Comparison of ENCODE assay signal across 1 cellular context in the genomic region with DNA sequence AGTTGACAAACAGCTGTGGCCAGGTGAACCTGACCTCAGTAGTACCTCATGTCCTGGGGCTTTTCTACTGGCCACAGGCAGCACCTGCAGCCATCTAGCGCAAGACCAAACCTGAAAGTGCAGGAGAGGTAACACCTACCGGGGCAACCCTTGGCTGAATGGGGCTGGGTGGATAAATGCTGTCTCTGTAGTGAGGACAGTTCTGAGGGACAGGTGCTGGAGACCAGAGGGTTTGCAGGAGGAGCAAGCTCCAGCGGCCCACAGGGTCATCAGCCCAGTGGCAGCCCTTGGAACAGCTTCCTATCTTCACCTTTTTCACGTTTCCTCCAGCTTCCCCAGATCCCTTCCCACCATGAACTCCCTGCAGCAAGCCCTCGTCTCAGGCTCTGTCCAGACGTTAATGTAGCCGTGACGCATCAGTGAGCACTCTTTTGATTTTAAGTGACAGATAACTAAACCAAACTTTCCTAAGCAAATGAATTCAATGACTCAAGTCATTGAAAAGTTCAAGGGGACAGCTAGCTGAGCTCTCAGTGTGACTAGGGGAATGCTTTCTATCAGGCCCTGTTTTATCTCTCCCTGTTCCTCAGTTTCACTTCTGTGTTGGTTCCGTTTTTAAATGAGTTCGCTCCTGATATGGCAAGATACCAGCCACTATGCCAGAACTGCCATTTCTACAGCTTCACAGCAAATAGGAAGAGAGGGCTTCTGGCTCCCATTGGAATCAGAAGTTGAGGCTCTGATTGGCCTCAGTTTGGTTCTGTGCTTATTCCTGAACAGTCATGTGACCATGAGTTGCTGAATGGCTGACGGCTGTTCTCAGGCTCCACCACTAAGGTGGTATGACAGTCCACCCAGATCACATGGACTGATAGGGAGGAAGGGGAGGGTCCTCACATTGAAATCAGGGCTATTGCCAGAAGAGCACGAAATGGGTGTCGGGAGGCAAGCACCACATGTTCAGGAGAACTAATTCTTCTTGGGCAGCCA.
TF ChIP-seq lines count a peak whose summit lies in the region.

No MANE protein-coding gene starts in this region.

TF ChIP-seq in GM23338, 12 proteins besides CTCF, POLR2A, EP300 and RAD21 (continued from another document):
- TF ChIP-seq, protein P1, sequence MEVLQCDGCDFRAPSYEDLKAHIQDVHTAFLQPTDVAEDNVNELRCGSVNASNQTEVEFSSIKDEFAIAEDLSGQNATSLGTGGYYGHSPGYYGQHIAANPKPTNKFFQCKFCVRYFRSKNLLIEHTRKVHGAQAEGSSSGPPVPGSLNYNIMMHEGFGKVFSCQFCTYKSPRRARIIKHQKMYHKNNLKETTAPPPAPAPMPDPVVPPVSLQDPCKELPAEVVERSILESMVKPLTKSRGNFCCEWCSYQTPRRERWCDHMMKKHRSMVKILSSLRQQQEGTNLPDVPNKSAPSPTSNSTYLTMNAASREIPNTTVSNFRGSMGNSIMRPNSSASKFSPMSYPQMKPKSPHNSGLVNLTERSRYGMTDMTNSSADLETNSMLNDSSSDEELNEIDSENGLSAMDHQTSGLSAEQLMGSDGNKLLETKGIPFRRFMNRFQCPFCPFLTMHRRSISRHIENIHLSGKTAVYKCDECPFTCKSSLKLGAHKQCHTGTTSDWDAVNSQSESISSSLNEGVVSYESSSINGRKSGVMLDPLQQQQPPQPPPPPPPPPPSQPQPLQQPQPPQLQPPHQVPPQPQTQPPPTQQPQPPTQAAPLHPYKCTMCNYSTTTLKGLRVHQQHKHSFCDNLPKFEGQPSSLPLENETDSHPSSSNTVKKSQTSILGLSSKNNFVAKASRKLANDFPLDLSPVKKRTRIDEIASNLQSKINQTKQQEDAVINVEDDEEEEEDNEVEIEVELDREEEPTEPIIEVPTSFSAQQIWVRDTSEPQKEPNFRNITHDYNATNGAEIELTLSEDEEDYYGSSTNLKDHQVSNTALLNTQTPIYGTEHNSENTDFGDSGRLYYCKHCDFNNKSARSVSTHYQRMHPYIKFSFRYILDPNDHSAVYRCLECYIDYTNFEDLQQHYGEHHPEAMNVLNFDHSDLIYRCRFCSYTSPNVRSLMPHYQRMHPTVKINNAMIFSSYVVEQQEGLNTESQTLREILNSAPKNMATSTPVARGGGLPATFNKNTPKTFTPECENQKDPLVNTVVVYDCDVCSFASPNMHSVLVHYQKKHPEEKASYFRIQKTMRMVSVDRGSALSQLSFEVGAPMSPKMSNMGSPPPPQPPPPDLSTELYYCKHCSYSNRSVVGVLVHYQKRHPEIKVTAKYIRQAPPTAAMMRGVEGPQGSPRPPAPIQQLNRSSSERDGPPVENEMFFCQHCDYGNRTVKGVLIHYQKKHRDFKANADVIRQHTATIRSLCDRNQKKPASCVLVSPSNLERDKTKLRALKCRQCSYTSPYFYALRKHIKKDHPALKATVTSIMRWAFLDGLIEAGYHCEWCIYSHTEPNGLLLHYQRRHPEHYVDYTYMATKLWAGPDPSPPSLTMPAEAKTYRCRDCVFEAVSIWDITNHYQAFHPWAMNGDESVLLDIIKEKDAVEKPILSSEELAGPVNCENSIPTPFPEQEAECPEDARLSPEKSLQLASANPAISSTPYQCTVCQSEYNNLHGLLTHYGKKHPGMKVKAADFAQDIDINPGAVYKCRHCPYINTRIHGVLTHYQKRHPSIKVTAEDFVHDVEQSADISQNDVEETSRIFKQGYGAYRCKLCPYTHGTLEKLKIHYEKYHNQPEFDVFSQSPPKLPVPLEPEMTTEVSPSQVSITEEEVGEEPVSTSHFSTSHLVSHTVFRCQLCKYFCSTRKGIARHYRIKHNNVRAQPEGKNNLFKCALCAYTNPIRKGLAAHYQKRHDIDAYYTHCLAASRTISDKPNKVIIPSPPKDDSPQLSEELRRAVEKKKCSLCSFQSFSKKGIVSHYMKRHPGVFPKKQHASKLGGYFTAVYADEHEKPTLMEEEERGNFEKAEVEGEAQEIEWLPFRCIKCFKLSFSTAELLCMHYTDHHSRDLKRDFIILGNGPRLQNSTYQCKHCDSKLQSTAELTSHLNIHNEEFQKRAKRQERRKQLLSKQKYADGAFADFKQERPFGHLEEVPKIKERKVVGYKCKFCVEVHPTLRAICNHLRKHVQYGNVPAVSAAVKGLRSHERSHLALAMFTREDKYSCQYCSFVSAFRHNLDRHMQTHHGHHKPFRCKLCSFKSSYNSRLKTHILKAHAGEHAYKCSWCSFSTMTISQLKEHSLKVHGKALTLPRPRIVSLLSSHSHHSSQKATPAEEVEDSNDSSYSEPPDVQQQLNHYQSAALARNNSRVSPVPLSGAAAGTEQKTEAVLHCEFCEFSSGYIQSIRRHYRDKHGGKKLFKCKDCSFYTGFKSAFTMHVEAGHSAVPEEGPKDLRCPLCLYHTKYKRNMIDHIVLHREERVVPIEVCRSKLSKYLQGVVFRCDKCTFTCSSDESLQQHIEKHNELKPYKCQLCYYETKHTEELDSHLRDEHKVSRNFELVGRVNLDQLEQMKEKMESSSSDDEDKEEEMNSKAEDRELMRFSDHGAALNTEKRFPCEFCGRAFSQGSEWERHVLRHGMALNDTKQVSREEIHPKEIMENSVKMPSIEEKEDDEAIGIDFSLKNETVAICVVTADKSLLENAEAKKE (CRISPR knock-in tag; IDR thresholded peaks at IDR 0.05): no peak
- no peak for TF ChIP-seq JUNB (IDR thresholded peaks at IDR 0.05; ENCODE audit: unreplicated experiment)
- TF ChIP-seq EZH2phosphoT487 (IDR thresholded peaks at IDR 0.05; ENCODE audit: unreplicated experiment): no peak
- no peak for TF ChIP-seq EZH2 (IDR thresholded peaks at IDR 0.05; ENCODE audit: low read depth, unreplicated experiment)
- TF ChIP-seq CREB1 (CRISPR knock-in tag; IDR thresholded peaks at IDR 0.05; ENCODE audit: low read depth): no peak
- no peak for TF ChIP-seq STAT1 (IDR thresholded peaks at IDR 0.05; ENCODE audit: unreplicated experiment)
- TF ChIP-seq, protein P2, sequence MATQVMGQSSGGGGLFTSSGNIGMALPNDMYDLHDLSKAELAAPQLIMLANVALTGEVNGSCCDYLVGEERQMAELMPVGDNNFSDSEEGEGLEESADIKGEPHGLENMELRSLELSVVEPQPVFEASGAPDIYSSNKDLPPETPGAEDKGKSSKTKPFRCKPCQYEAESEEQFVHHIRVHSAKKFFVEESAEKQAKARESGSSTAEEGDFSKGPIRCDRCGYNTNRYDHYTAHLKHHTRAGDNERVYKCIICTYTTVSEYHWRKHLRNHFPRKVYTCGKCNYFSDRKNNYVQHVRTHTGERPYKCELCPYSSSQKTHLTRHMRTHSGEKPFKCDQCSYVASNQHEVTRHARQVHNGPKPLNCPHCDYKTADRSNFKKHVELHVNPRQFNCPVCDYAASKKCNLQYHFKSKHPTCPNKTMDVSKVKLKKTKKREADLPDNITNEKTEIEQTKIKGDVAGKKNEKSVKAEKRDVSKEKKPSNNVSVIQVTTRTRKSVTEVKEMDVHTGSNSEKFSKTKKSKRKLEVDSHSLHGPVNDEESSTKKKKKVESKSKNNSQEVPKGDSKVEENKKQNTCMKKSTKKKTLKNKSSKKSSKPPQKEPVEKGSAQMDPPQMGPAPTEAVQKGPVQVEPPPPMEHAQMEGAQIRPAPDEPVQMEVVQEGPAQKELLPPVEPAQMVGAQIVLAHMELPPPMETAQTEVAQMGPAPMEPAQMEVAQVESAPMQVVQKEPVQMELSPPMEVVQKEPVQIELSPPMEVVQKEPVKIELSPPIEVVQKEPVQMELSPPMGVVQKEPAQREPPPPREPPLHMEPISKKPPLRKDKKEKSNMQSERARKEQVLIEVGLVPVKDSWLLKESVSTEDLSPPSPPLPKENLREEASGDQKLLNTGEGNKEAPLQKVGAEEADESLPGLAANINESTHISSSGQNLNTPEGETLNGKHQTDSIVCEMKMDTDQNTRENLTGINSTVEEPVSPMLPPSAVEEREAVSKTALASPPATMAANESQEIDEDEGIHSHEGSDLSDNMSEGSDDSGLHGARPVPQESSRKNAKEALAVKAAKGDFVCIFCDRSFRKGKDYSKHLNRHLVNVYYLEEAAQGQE (IDR thresholded peaks at IDR 0.05; ENCODE audit: unreplicated experiment): no peak
